In the genomic region with DNA sequence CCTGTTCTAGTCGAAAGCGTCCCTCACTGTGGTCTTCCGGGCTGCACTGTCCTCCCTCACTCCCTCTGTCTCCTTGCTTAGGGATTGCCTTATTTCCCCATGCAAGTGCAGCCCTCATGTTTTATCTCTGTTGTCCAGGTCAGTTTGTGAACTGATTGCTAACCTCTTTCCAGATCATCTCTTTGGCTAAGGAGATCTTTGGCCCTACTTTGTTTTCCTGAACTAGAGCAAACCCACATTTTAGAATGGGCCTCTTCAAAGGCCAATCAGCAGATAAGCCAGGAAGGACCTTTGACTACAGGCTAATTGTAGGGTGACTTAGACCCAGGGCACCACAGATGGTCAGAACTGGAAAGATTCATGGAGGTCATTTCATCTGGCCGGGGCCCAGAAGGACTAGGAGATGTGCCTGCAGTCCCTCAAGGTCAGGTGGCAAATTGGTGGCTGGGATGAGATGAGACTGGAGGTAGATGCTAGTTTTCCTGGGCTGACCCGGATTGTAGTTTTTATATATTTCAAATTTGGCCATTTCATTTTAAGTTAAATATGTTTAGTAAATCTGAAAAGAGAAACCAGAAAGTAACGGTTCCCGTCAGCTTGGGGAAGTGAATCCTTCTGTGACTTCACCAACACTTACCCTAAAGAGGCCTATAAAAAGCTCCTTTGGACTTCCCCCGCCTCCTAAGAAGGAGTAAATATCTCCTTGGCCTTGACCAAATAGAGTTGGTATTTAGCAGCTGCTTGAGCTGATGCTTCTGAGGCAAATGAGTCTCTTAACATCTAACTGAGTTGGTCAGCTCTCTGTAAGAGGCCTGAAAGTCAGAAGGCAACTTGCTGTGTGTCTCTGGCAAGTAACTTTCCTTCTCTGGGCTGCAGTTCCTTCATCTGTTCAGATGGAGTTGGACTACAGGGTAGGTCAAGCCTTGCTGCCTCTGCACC, we compare ENCODE assay signal across 1 cellular context.
A peak's percentile ranks its signal among the peaks of the same experiment; 100 is the strongest.
TF ChIP-seq lines count a peak whose summit lies in the region.

No MANE protein-coding gene starts in this region.

TF ChIP-seq in HepG2, 621 proteins besides CTCF, POLR2A, EP300 and RAD21 (continued from another document and continues in another):
- TF ChIP-seq, protein P1, sequence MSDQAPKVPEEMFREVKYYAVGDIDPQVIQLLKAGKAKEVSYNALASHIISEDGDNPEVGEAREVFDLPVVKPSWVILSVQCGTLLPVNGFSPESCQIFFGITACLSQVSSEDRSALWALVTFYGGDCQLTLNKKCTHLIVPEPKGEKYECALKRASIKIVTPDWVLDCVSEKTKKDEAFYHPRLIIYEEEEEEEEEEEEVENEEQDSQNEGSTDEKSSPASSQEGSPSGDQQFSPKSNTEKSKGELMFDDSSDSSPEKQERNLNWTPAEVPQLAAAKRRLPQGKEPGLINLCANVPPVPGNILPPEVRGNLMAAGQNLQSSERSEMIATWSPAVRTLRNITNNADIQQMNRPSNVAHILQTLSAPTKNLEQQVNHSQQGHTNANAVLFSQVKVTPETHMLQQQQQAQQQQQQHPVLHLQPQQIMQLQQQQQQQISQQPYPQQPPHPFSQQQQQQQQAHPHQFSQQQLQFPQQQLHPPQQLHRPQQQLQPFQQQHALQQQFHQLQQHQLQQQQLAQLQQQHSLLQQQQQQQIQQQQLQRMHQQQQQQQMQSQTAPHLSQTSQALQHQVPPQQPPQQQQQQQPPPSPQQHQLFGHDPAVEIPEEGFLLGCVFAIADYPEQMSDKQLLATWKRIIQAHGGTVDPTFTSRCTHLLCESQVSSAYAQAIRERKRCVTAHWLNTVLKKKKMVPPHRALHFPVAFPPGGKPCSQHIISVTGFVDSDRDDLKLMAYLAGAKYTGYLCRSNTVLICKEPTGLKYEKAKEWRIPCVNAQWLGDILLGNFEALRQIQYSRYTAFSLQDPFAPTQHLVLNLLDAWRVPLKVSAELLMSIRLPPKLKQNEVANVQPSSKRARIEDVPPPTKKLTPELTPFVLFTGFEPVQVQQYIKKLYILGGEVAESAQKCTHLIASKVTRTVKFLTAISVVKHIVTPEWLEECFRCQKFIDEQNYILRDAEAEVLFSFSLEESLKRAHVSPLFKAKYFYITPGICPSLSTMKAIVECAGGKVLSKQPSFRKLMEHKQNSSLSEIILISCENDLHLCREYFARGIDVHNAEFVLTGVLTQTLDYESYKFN (CRISPR knock-in tag; conservative IDR thresholded peaks at IDR 0.05): peak; percentile 99
- TF ChIP-seq IRX3 (CRISPR knock-in tag; IDR thresholded peaks at IDR 0.05; ENCODE audit: borderline replicate concordance, low read depth): no peak
- no peak for TF ChIP-seq RORA (CRISPR knock-in tag; IDR thresholded peaks at IDR 0.05)
- peak; percentile 73 for TF ChIP-seq ERF (CRISPR knock-in tag; IDR thresholded peaks at IDR 0.05)
- no peak for TF ChIP-seq BRCA1 (CRISPR knock-in tag; IDR thresholded peaks at IDR 0.05)
- no peak for TF ChIP-seq NR1H2 (CRISPR knock-in tag; IDR thresholded peaks at IDR 0.05; ENCODE audit: borderline replicate concordance, low read depth)
- TF ChIP-seq ZFP41 (CRISPR knock-in tag; IDR thresholded peaks at IDR 0.05; ENCODE audit: borderline replicate concordance): no peak
- peak; percentile 73 for TF ChIP-seq NFYB (CRISPR knock-in tag; IDR thresholded peaks at IDR 0.05)
- peak; percentile 61; the same call in 1 of the 2 replicates for TF ChIP-seq ZBTB7B (CRISPR knock-in tag; IDR thresholded peaks at IDR 0.05)
- TF ChIP-seq, protein P2, sequence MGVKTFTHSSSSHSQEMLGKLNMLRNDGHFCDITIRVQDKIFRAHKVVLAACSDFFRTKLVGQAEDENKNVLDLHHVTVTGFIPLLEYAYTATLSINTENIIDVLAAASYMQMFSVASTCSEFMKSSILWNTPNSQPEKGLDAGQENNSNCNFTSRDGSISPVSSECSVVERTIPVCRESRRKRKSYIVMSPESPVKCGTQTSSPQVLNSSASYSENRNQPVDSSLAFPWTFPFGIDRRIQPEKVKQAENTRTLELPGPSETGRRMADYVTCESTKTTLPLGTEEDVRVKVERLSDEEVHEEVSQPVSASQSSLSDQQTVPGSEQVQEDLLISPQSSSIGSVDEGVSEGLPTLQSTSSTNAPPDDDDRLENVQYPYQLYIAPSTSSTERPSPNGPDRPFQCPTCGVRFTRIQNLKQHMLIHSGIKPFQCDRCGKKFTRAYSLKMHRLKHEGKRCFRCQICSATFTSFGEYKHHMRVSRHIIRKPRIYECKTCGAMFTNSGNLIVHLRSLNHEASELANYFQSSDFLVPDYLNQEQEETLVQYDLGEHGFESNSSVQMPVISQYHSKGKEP (CRISPR knock-in tag; IDR thresholded peaks at IDR 0.05): no peak
- TF ChIP-seq ZSCAN30 (CRISPR knock-in tag; IDR thresholded peaks at IDR 0.05): 0 out of 2 replicates have a peak, but pooled peaks have one; percentile 21
- TF ChIP-seq SRSF1 (optimal IDR thresholded peaks at IDR 0.05; ENCODE audit: low read depth, low read length): no peak
- TF ChIP-seq, protein P3, sequence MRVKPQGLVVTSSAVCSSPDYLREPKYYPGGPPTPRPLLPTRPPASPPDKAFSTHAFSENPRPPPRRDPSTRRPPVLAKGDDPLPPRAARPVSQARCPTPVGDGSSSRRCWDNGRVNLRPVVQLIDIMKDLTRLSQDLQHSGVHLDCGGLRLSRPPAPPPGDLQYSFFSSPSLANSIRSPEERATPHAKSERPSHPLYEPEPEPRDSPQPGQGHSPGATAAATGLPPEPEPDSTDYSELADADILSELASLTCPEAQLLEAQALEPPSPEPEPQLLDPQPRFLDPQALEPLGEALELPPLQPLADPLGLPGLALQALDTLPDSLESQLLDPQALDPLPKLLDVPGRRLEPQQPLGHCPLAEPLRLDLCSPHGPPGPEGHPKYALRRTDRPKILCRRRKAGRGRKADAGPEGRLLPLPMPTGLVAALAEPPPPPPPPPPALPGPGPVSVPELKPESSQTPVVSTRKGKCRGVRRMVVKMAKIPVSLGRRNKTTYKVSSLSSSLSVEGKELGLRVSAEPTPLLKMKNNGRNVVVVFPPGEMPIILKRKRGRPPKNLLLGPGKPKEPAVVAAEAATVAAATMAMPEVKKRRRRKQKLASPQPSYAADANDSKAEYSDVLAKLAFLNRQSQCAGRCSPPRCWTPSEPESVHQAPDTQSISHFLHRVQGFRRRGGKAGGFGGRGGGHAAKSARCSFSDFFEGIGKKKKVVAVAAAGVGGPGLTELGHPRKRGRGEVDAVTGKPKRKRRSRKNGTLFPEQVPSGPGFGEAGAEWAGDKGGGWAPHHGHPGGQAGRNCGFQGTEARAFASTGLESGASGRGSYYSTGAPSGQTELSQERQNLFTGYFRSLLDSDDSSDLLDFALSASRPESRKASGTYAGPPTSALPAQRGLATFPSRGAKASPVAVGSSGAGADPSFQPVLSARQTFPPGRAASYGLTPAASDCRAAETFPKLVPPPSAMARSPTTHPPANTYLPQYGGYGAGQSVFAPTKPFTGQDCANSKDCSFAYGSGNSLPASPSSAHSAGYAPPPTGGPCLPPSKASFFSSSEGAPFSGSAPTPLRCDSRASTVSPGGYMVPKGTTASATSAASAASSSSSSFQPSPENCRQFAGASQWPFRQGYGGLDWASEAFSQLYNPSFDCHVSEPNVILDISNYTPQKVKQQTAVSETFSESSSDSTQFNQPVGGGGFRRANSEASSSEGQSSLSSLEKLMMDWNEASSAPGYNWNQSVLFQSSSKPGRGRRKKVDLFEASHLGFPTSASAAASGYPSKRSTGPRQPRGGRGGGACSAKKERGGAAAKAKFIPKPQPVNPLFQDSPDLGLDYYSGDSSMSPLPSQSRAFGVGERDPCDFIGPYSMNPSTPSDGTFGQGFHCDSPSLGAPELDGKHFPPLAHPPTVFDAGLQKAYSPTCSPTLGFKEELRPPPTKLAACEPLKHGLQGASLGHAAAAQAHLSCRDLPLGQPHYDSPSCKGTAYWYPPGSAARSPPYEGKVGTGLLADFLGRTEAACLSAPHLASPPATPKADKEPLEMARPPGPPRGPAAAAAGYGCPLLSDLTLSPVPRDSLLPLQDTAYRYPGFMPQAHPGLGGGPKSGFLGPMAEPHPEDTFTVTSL (CRISPR knock-in tag; IDR thresholded peaks at IDR 0.05; ENCODE audit: borderline replicate concordance): peak; percentile 85; the same call in 1 of the 2 replicates
- TF ChIP-seq, protein P4, sequence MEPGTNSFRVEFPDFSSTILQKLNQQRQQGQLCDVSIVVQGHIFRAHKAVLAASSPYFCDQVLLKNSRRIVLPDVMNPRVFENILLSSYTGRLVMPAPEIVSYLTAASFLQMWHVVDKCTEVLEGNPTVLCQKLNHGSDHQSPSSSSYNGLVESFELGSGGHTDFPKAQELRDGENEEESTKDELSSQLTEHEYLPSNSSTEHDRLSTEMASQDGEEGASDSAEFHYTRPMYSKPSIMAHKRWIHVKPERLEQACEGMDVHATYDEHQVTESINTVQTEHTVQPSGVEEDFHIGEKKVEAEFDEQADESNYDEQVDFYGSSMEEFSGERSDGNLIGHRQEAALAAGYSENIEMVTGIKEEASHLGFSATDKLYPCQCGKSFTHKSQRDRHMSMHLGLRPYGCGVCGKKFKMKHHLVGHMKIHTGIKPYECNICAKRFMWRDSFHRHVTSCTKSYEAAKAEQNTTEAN (CRISPR knock-in tag; conservative IDR thresholded peaks at IDR 0.05): peak; percentile 63; the same call in 1 of the 2 replicates
- TF ChIP-seq KDM3A (CRISPR knock-in tag; IDR thresholded peaks at IDR 0.05; ENCODE audit: low read depth): 0 out of 2 replicates have a peak, but pooled peaks have one; percentile 56
- TF ChIP-seq ZNF577 (CRISPR knock-in tag; IDR thresholded peaks at IDR 0.05; ENCODE audit: borderline replicate concordance, low read depth): no peak
- TF ChIP-seq ZNF431 (CRISPR knock-in tag; IDR thresholded peaks at IDR 0.05; ENCODE audit: borderline replicate concordance, low read depth): no peak
- TF ChIP-seq, protein P5, sequence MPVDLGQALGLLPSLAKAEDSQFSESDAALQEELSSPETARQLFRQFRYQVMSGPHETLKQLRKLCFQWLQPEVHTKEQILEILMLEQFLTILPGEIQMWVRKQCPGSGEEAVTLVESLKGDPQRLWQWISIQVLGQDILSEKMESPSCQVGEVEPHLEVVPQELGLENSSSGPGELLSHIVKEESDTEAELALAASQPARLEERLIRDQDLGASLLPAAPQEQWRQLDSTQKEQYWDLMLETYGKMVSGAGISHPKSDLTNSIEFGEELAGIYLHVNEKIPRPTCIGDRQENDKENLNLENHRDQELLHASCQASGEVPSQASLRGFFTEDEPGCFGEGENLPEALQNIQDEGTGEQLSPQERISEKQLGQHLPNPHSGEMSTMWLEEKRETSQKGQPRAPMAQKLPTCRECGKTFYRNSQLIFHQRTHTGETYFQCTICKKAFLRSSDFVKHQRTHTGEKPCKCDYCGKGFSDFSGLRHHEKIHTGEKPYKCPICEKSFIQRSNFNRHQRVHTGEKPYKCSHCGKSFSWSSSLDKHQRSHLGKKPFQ (CRISPR knock-in tag; IDR thresholded peaks at IDR 0.05; ENCODE audit: insufficient replicate concordance): no peak
- TF ChIP-seq CENPT (CRISPR knock-in tag; IDR thresholded peaks at IDR 0.05; ENCODE audit: low read depth): no peak
- TF ChIP-seq ZNF598 (CRISPR knock-in tag; IDR thresholded peaks at IDR 0.05; ENCODE audit: borderline replicate concordance): no peak
- TF ChIP-seq, protein P6, sequence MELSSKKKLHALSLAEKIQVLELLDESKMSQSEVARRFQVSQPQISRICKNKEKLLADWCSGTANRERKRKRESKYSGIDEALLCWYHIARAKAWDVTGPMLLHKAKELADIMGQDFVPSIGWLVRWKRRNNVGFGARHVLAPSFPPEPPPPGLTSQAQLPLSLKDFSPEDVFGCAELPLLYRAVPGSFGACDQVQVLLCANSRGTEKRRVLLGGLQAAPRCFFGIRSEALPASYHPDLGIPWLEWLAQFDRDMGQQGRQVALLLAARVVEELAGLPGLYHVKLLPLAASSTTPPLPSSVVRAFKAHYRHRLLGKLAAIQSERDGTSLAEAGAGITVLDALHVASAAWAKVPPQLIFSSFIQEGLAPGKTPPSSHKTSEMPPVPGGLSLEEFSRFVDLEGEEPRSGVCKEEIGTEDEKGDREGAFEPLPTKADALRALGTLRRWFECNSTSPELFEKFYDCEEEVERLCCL (CRISPR knock-in tag; IDR thresholded peaks at IDR 0.05; ENCODE audit: borderline replicate concordance): no peak
- TF ChIP-seq KAT2B (IDR thresholded peaks at IDR 0.05; ENCODE audit: borderline replicate concordance, low read depth, low read length): no peak
- TF ChIP-seq, protein P7, sequence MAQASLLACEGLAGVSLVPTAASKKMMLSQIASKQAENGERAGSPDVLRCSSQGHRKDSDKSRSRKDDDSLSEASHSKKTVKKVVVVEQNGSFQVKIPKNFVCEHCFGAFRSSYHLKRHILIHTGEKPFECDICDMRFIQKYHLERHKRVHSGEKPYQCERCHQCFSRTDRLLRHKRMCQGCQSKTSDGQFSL (CRISPR knock-in tag; IDR thresholded peaks at IDR 0.05): no peak
- TF ChIP-seq ISL2 (CRISPR knock-in tag; IDR thresholded peaks at IDR 0.05): peak; percentile 93
- peak; percentile 88 for TF ChIP-seq SAP130 (CRISPR knock-in tag; IDR thresholded peaks at IDR 0.05; ENCODE audit: low read depth)
- TF ChIP-seq, protein P8, sequence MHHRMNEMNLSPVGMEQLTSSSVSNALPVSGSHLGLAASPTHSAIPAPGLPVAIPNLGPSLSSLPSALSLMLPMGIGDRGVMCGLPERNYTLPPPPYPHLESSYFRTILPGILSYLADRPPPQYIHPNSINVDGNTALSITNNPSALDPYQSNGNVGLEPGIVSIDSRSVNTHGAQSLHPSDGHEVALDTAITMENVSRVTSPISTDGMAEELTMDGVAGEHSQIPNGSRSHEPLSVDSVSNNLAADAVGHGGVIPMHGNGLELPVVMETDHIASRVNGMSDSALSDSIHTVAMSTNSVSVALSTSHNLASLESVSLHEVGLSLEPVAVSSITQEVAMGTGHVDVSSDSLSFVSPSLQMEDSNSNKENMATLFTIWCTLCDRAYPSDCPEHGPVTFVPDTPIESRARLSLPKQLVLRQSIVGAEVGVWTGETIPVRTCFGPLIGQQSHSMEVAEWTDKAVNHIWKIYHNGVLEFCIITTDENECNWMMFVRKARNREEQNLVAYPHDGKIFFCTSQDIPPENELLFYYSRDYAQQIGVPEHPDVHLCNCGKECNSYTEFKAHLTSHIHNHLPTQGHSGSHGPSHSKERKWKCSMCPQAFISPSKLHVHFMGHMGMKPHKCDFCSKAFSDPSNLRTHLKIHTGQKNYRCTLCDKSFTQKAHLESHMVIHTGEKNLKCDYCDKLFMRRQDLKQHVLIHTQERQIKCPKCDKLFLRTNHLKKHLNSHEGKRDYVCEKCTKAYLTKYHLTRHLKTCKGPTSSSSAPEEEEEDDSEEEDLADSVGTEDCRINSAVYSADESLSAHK (CRISPR knock-in tag; IDR thresholded peaks at IDR 0.05; ENCODE audit: borderline replicate concordance): no peak
- TF ChIP-seq, protein P9, sequence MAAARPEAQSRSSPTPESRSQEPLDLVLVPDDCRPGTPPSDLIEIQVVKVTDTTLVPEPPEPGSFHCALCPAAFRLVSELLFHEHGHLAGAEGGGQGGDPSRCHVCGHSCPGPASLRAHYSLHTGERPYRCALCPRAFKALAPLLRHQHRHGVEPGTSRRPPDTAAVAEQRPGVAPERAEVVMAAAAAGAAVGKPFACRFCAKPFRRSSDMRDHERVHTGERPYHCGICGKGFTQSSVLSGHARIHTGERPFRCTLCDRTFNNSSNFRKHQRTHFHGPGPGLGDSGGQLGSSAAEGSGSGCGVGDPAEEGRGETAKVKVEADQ (CRISPR knock-in tag; IDR thresholded peaks at IDR 0.05; ENCODE audit: borderline replicate concordance): no peak
- TF ChIP-seq ZNF749 (CRISPR knock-in tag; IDR thresholded peaks at IDR 0.05; ENCODE audit: borderline replicate concordance): no peak
